Comparison of ENCODE assay signal across 37 cellular contexts in genomic region chr4:76406070-76406469, GRCh38. TPM values are rescaled to one million over a fixed set of nuclear protein-coding genes. Genes with fewer than 3 reads are reported as not detected.
"Had no signal": no experiment of that assay in that cellular context is flagged by ENCODE, and none has a peak within 500 bp of the region (broad histone marks: within the 10 kb centered on the region; RNA-seq: fewer than 3 reads in every experiment).

No MANE protein-coding gene starts in this region.

- H3K4me1 Mint-ChIP-seq: activated CD4-positive, alpha-beta T cell treated with anti-CD3 and anti-CD28 coated beads, Interleukin-2, amount 10 ng/mL, durations not matched to agents 24 days and 14 days; activated naive CD4-positive, alpha-beta T cell treated with anti-CD3 and anti-CD28 coated beads, Interleukin-2, amount 10 ng/mL, durations not matched to agents 7 days and 5 days; activated naive CD8-positive, alpha-beta T cell treated with anti-CD3 and anti-CD28 coated beads, Interleukin-2, amount 10 ng/mL, durations not matched to agents 7 days and 5 days; activated T-helper 17 cell treated with anti-CD3 and anti-CD28 coated beads, Interleukin-2, amount 50 U/mL, for 72 hours had no signal

- H3K36me3 Mint-ChIP-seq: activated CD4-positive, alpha-beta memory T cell treated with anti-CD3 and anti-CD28 coated beads for 36 hours; activated naive CD4-positive, alpha-beta T cell treated with anti-CD3 and anti-CD28 coated beads, Interleukin-2, amount 10 ng/mL, durations not matched to agents 7 days and 5 days; activated naive CD4-positive, alpha-beta T cell treated with anti-CD3 and anti-CD28 coated beads, Interleukin-2, amount 50 U/mL, for 24 hours; activated naive CD8-positive, alpha-beta T cell; activated naive CD8-positive, alpha-beta T cell treated with anti-CD3 and anti-CD28 coated beads, Interleukin-2, amount 10 ng/mL, durations not matched to agents 7 days and 5 days had no signal

- H3K9me3 ChIP-seq: body of pancreas, breast epithelium had no signal

- FAIRE-seq: astrocyte, TTC549 had no signal

- H3K27me3 ChIP-seq: body of pancreas, breast epithelium had no signal

- H3K4me3 ChIP-seq: body of pancreas, breast epithelium had no signal

- H3K27ac Mint-ChIP-seq: activated B cell treated with CpG ODN at 0.5 μM for 24 hours; activated CD4-positive, alpha-beta memory T cell treated with anti-CD3 and anti-CD28 coated beads for 36 hours; activated CD4-positive, alpha-beta T cell treated with anti-CD3 and anti-CD28 coated beads, Interleukin-2, amount 10 ng/mL, durations not matched to agents 24 days and 14 days; activated CD8-positive, alpha-beta T cell treated with anti-CD3 and anti-CD28 coated beads for 36 hours; activated naive CD4-positive, alpha-beta T cell treated with anti-CD3 and anti-CD28 coated beads, Interleukin-2, amount 10 ng/mL, durations not matched to agents 7 days and 5 days; activated naive CD4-positive, alpha-beta T cell treated with anti-CD3 and anti-CD28 coated beads, Interleukin-2, amount 50 U/mL, for 24 hours; activated naive CD8-positive, alpha-beta T cell; activated naive CD8-positive, alpha-beta T cell treated with anti-CD3 and anti-CD28 coated beads, Interleukin-2, amount 10 ng/mL, durations not matched to agents 7 days and 5 days; activated naive CD8-positive, alpha-beta T cell treated with anti-CD3 and anti-CD28 coated beads, Interleukin-2, amount 50 U/mL, for 24 hours; activated T-cell treated with anti-CD3 and anti-CD28 coated beads, Interleukin-2, amount 50 U/mL, for 72 hours; activated T-helper 1 cell treated with anti-CD3 and anti-CD28 coated beads, Interleukin-12 subunit alpha, Interleukin-12 subunit beta, Interleukin-2, Interleukin-4 antibody, amounts not matched to agents 30 ng/mL and 10 ng/mL and 1 ng/mL, durations not matched to agents 14 hours and 24 hours and 36 hours; activated T-helper 17 cell treated with anti-CD3 and anti-CD28 coated beads, Interleukin-2, amount 50 U/mL, for 72 hours; T-helper 1 cell treated with Interleukin-12 subunit alpha and Interleukin-12 subunit beta and Interleukin-4 antibody, amounts not matched to agents 30 μg/mL and 1 μg/mL, for 36 hours; T-helper 2 cell treated with Interferon-gamma antibody and Interleukin-4, amounts not matched to agents 5 μg/mL and 100 μg/mL, for 36 hours had no signal

- H3K36me3 ChIP-seq: brain microvascular endothelial cell, breast epithelium had no signal

- H3K27ac ChIP-seq: body of pancreas, brain microvascular endothelial cell, breast epithelium, VCaP had no signal

- DNase-seq: activated B cell treated with CpG ODN at 0.5 μM for 24 hours; activated CD4-positive, alpha-beta memory T cell treated with anti-CD3 and anti-CD28 coated beads for 36 hours; activated CD4-positive, alpha-beta T cell treated with anti-CD3 and anti-CD28 coated beads for 4 hours; activated CD4-positive, alpha-beta T cell treated with anti-CD3 and anti-CD28 coated beads, Interleukin-2, amount 10 ng/mL, durations not matched to agents 24 days and 14 days; activated CD4-positive, alpha-beta T cell treated with anti-CD3 and anti-CD28 coated beads, Interleukin-2, amount 50 U/mL, for 1 hour; activated CD4-positive, alpha-beta T cell treated with anti-CD3 and anti-CD28 coated beads, Interleukin-2, amount 50 U/mL, for 4 hours; activated CD4-positive, CD25-positive, alpha-beta regulatory T cell treated with anti-CD3 and anti-CD28 coated beads, Interleukin-2, amount 50 U/mL, for 72 hours; activated CD8-positive, alpha-beta memory T cell treated with anti-CD3 and anti-CD28 coated beads, Interleukin-2, amount 50 U/mL, for 4 hours; activated CD8-positive, alpha-beta T cell treated with anti-CD3 and anti-CD28 coated beads for 36 hours; activated effector memory CD4-positive, alpha-beta T cell treated with anti-CD3 and anti-CD28 coated beads, Interleukin-2, amount 50 U/mL, for 16 hours; activated gamma-delta T cell treated with Interleukin-2 at 50 U/mL for 16 hours; activated naive CD4-positive, alpha-beta T cell treated with anti-CD3 and anti-CD28 coated beads, Interleukin-2, amount 10 ng/mL, durations not matched to agents 7 days and 5 days; activated naive CD4-positive, alpha-beta T cell treated with Interleukin-2 at 50 U/mL for 16 hours; activated naive CD8-positive, alpha-beta T cell treated with anti-CD3 and anti-CD28 coated beads, Interleukin-2, amount 10 ng/mL, durations not matched to agents 7 days and 5 days; activated naive CD8-positive, alpha-beta T cell treated with anti-CD3 and anti-CD28 coated beads, Interleukin-2, amount 50 U/mL, for 24 hours; activated T-cell treated with anti-CD3 and anti-CD28 coated beads for 4 hours; activated T-cell treated with anti-CD3 and anti-CD28 coated beads, Interleukin-2, amount 50 U/mL, for 1 hour; activated T-cell treated with anti-CD3 and anti-CD28 coated beads, Interleukin-2, amount 50 U/mL, for 4 hours; activated T-cell treated with anti-CD3 and anti-CD28 coated beads, Interleukin-2, amount 50 U/mL, for 72 hours; amniotic stem cell; aorta; body of pancreas; brain microvascular endothelial cell; central memory CD4-positive, alpha-beta T cell; T-helper 2 cell; T-helper 9 cell had no signal

- H3K9me3 Mint-ChIP-seq: activated B cell treated with CpG ODN at 0.5 μM for 24 hours; activated CD4-positive, alpha-beta memory T cell treated with anti-CD3 and anti-CD28 coated beads for 36 hours; activated CD4-positive, alpha-beta T cell treated with anti-CD3 and anti-CD28 coated beads, Interleukin-2, amount 10 ng/mL, durations not matched to agents 24 days and 14 days; activated CD8-positive, alpha-beta T cell treated with anti-CD3 and anti-CD28 coated beads for 36 hours; activated naive CD4-positive, alpha-beta T cell treated with anti-CD3 and anti-CD28 coated beads, Interleukin-2, amount 10 ng/mL, durations not matched to agents 7 days and 5 days; activated naive CD4-positive, alpha-beta T cell treated with anti-CD3 and anti-CD28 coated beads, Interleukin-2, amount 50 U/mL, for 24 hours; activated naive CD8-positive, alpha-beta T cell treated with anti-CD3 and anti-CD28 coated beads, Interleukin-2, amount 10 ng/mL, durations not matched to agents 7 days and 5 days; activated naive CD8-positive, alpha-beta T cell treated with anti-CD3 and anti-CD28 coated beads, Interleukin-2, amount 50 U/mL, for 24 hours; activated T-cell treated with anti-CD3 and anti-CD28 coated beads, Interleukin-2, amount 50 U/mL, for 4 hours; activated T-cell treated with anti-CD3 and anti-CD28 coated beads, Interleukin-2, amount 50 U/mL, for 72 hours; activated T-helper 1 cell treated with anti-CD3 and anti-CD28 coated beads, Interleukin-12 subunit alpha, Interleukin-12 subunit beta, Interleukin-2, Interleukin-4 antibody, amounts not matched to agents 30 ng/mL and 10 ng/mL and 1 ng/mL, durations not matched to agents 14 hours and 24 hours and 36 hours; activated T-helper 17 cell treated with anti-CD3 and anti-CD28 coated beads, Interleukin-2, amount 50 U/mL, for 72 hours; T-helper 1 cell treated with Interleukin-12 subunit alpha and Interleukin-12 subunit beta and Interleukin-4 antibody, amounts not matched to agents 30 μg/mL and 1 μg/mL, for 36 hours; T-helper 2 cell treated with Interferon-gamma antibody and Interleukin-4, amounts not matched to agents 5 μg/mL and 100 μg/mL, for 36 hours had no signal

- ATAC-seq: activated CD8-positive, alpha-beta T cell treated with anti-CD3 and anti-CD28 coated beads for 36 hours; activated naive CD8-positive, alpha-beta T cell treated with anti-CD3 and anti-CD28 coated beads, Interleukin-2, amount 50 U/mL, for 24 hours; activated T-cell treated with anti-CD3 and anti-CD28 coated beads, Interleukin-2, amount 50 U/mL, for 4 hours; activated T-cell treated with anti-CD3 and anti-CD28 coated beads, Interleukin-2, amount 50 U/mL, for 72 hours; activated T-helper 17 cell treated with anti-CD3 and anti-CD28 coated beads, Interleukin-2, amount 50 U/mL, for 72 hours; body of pancreas had no signal

- H3K4me3 Mint-ChIP-seq: activated B cell treated with CpG ODN at 0.5 μM for 24 hours; activated CD4-positive, alpha-beta memory T cell treated with anti-CD3 and anti-CD28 coated beads for 36 hours; activated CD4-positive, alpha-beta T cell treated with anti-CD3 and anti-CD28 coated beads, Interleukin-2, amount 10 ng/mL, durations not matched to agents 24 days and 14 days; activated CD8-positive, alpha-beta T cell treated with anti-CD3 and anti-CD28 coated beads for 36 hours; activated naive CD4-positive, alpha-beta T cell treated with anti-CD3 and anti-CD28 coated beads, Interleukin-2, amount 10 ng/mL, durations not matched to agents 7 days and 5 days; activated naive CD4-positive, alpha-beta T cell treated with anti-CD3 and anti-CD28 coated beads, Interleukin-2, amount 50 U/mL, for 24 hours; activated naive CD8-positive, alpha-beta T cell; activated naive CD8-positive, alpha-beta T cell treated with anti-CD3 and anti-CD28 coated beads, Interleukin-2, amount 10 ng/mL, durations not matched to agents 7 days and 5 days; activated naive CD8-positive, alpha-beta T cell treated with anti-CD3 and anti-CD28 coated beads, Interleukin-2, amount 50 U/mL, for 24 hours; activated T-cell treated with anti-CD3 and anti-CD28 coated beads, Interleukin-2, amount 50 U/mL, for 4 hours; activated T-cell treated with anti-CD3 and anti-CD28 coated beads, Interleukin-2, amount 50 U/mL, for 72 hours; activated T-helper 1 cell treated with anti-CD3 and anti-CD28 coated beads, Interleukin-12 subunit alpha, Interleukin-12 subunit beta, Interleukin-2, Interleukin-4 antibody, amounts not matched to agents 30 ng/mL and 10 ng/mL and 1 ng/mL, durations not matched to agents 14 hours and 24 hours and 36 hours; activated T-helper 17 cell treated with anti-CD3 and anti-CD28 coated beads, Interleukin-2, amount 50 U/mL, for 72 hours; T-helper 1 cell treated with Interleukin-12 subunit alpha and Interleukin-12 subunit beta and Interleukin-4 antibody, amounts not matched to agents 30 μg/mL and 1 μg/mL, for 36 hours; T-helper 2 cell treated with Interferon-gamma antibody and Interleukin-4, amounts not matched to agents 5 μg/mL and 100 μg/mL, for 36 hours had no signal

- H3K4me1 ChIP-seq: body of pancreas, breast epithelium had no signal

RNA-seq across cellular contexts. Expression of gene CCDC158, which starts 14.9 kb away (rescaled TPM):
- total RNA-seq: activated B cell treated with CpG ODN at 0.5 μM for 24 hours; activated CD4-positive, alpha-beta memory T cell treated with anti-CD3 and anti-CD28 coated beads for 36 hours; activated CD4-positive, alpha-beta T cell treated with anti-CD3 and anti-CD28 coated beads, Interleukin-2, amount 10 ng/mL, durations not matched to agents 24 days and 14 days; activated CD8-positive, alpha-beta memory T cell treated with anti-CD3 and anti-CD28 coated beads for 36 hours; activated CD8-positive, alpha-beta T cell treated with anti-CD3 and anti-CD28 coated beads for 36 hours; activated naive CD8-positive, alpha-beta T cell treated with anti-CD3 and anti-CD28 coated beads, Interleukin-2, amount 10 ng/mL, durations not matched to agents 7 days and 5 days; activated T-cell treated with anti-CD3 and anti-CD28 coated beads, Interleukin-2, amount 50 U/mL, for 4 hours; activated T-cell treated with anti-CD3 and anti-CD28 coated beads, Interleukin-2, amount 50 U/mL, for 72 hours; activated T-helper 1 cell treated with anti-CD3 and anti-CD28 coated beads, Interleukin-12 subunit alpha, Interleukin-12 subunit beta, Interleukin-2, Interleukin-4 antibody, amounts not matched to agents 30 ng/mL and 10 ng/mL and 1 ng/mL, durations not matched to agents 14 hours and 24 hours and 36 hours; activated T-helper 17 cell treated with anti-CD3 and anti-CD28 coated beads, Interleukin-2, amount 50 U/mL, for 72 hours; astrocyte had no signal

RNA-seq across cellular contexts. Expression of gene SHROOM3, which starts 29.0 kb away (rescaled TPM):
- total RNA-seq: activated CD4-positive, alpha-beta memory T cell treated with anti-CD3 and anti-CD28 coated beads for 36 hours; activated CD8-positive, alpha-beta memory T cell treated with anti-CD3 and anti-CD28 coated beads for 36 hours; activated CD8-positive, alpha-beta T cell treated with anti-CD3 and anti-CD28 coated beads for 36 hours; activated naive CD8-positive, alpha-beta T cell treated with anti-CD3 and anti-CD28 coated beads, Interleukin-2, amount 10 ng/mL, durations not matched to agents 7 days and 5 days; activated T-helper 17 cell treated with anti-CD3 and anti-CD28 coated beads, Interleukin-2, amount 50 U/mL, for 72 hours had no signal
